ENCODE assay signal across 1 cellular context in the genomic region with DNA sequence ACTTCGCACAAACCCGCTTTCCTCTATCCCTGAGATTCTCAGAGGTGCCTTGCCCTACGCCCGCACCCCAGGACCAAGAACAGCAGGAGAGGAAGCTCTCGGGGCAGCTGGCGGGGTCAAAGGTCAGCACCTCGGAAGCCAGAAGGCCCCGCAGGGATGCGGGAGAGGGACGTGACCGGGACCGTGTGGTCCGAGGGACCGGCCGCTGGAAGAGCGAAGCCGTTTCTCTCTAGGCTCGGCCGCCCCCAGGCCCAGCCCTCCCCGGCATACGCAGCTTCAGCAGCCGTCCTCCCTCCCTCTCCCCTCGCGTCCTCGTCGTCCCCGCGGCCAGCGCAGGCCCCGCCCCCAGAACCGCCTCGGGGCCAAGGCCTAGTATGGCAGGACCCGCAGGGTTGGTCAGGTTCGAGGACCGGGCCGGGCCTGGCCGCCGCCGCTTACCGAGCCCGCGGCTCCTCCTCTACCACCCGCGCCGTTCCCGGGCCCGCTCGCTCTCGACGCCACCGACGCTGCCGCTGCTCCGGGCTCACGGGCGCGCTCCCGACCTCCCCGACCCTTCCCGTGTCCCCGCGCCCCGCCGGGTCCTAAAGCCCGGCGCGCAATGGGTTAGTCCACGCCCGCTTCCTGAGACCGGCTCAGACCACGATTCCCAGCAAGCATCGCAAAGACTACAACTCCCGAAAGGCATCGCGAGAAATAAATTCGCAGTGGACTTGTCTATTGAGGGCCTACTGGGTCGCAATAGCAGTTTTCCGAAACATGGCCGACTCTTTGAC.
A peak's percentile ranks its signal among the peaks of the same experiment; 100 is the strongest.
TF ChIP-seq lines count a peak whose summit lies in the region.

A gene with protein sequence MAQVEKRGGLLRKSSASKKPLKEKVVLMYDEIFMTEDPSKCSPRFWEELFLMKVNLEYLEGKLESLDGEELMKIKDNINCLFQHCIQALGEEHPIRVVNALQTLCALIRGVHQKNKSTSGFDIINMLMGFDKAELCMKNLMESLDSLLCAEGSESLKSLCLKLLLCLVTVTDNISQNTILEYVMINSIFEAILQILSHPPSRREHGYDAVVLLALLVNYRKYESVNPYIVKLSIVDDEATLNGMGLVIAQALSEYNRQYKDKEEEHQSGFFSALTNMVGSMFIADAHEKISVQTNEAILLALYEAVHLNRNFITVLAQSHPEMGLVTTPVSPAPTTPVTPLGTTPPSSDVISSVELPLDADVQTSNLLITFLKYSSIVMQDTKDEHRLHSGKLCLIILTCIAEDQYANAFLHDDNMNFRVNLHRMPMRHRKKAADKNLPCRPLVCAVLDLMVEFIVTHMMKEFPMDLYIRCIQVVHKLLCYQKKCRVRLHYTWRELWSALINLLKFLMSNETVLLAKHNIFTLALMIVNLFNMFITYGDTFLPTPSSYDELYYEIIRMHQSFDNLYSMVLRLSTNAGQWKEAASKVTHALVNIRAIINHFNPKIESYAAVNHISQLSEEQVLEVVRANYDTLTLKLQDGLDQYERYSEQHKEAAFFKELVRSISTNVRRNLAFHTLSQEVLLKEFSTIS (minus strand): TSS at position 527 of the 773 bp plus-strand sequence. CDS start 16,059 bp downstream, outside the sequence.

TF ChIP-seq in HepG2, 621 proteins besides CTCF, POLR2A, EP300 and RAD21 (continued from another document and continues in another):
- TF ChIP-seq, protein P1, sequence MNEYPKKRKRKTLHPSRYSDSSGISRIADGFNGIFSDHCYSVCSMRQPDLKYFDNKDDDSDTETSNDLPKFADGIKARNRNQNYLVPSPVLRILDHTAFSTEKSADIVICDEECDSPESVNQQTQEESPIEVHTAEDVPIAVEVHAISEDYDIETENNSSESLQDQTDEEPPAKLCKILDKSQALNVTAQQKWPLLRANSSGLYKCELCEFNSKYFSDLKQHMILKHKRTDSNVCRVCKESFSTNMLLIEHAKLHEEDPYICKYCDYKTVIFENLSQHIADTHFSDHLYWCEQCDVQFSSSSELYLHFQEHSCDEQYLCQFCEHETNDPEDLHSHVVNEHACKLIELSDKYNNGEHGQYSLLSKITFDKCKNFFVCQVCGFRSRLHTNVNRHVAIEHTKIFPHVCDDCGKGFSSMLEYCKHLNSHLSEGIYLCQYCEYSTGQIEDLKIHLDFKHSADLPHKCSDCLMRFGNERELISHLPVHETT (CRISPR knock-in tag; conservative IDR thresholded peaks at IDR 0.05), result peak; percentile 97
- TF ChIP-seq ZNF761 (CRISPR knock-in tag; conservative IDR thresholded peaks at IDR 0.05), result peak; percentile 86; the same call in 1 of the 2 replicates
- TF ChIP-seq ZNF614 (CRISPR knock-in tag; IDR thresholded peaks at IDR 0.05; ENCODE audit: borderline replicate concordance), result peak; percentile 91; the same call in 1 of the 2 replicates
- TF ChIP-seq, protein P2, sequence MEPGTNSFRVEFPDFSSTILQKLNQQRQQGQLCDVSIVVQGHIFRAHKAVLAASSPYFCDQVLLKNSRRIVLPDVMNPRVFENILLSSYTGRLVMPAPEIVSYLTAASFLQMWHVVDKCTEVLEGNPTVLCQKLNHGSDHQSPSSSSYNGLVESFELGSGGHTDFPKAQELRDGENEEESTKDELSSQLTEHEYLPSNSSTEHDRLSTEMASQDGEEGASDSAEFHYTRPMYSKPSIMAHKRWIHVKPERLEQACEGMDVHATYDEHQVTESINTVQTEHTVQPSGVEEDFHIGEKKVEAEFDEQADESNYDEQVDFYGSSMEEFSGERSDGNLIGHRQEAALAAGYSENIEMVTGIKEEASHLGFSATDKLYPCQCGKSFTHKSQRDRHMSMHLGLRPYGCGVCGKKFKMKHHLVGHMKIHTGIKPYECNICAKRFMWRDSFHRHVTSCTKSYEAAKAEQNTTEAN (CRISPR knock-in tag; conservative IDR thresholded peaks at IDR 0.05), result peak; percentile 84
- TF ChIP-seq, protein P3, sequence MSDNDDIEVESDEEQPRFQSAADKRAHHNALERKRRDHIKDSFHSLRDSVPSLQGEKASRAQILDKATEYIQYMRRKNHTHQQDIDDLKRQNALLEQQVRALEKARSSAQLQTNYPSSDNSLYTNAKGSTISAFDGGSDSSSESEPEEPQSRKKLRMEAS (IDR thresholded peaks at IDR 0.05), result peak; percentile 87
- TF ChIP-seq RXRB (CRISPR knock-in tag; IDR thresholded peaks at IDR 0.05; ENCODE audit: borderline replicate concordance), result peak; percentile 62; the same call in 1 of the 2 replicates
- TF ChIP-seq, protein P4, sequence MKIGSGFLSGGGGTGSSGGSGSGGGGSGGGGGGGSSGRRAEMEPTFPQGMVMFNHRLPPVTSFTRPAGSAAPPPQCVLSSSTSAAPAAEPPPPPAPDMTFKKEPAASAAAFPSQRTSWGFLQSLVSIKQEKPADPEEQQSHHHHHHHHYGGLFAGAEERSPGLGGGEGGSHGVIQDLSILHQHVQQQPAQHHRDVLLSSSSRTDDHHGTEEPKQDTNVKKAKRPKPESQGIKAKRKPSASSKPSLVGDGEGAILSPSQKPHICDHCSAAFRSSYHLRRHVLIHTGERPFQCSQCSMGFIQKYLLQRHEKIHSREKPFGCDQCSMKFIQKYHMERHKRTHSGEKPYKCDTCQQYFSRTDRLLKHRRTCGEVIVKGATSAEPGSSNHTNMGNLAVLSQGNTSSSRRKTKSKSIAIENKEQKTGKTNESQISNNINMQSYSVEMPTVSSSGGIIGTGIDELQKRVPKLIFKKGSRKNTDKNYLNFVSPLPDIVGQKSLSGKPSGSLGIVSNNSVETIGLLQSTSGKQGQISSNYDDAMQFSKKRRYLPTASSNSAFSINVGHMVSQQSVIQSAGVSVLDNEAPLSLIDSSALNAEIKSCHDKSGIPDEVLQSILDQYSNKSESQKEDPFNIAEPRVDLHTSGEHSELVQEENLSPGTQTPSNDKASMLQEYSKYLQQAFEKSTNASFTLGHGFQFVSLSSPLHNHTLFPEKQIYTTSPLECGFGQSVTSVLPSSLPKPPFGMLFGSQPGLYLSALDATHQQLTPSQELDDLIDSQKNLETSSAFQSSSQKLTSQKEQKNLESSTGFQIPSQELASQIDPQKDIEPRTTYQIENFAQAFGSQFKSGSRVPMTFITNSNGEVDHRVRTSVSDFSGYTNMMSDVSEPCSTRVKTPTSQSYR (CRISPR knock-in tag; IDR thresholded peaks at IDR 0.05; ENCODE audit: borderline replicate concordance), result no peak
- TF ChIP-seq, protein P5, sequence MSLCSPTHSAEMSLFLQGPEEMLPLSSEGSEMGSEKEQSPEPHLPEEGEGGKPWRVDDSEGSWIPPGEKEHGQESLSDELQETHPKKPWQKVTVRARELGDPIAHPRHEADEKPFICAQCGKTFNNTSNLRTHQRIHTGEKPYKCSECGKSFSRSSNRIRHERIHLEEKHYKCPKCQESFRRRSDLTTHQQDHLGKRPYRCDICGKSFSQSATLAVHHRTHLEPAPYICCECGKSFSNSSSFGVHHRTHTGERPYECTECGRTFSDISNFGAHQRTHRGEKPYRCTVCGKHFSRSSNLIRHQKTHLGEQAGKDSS (CRISPR knock-in tag; IDR thresholded peaks at IDR 0.05; ENCODE audit: borderline replicate concordance, low read depth), result 0 out of 2 replicates have a peak, but pooled peaks have one; percentile 88
- no peak for TF ChIP-seq LCORL (IDR thresholded peaks at IDR 0.05)
- TF ChIP-seq LCORL (CRISPR knock-in tag; IDR thresholded peaks at IDR 0.05), result peak; percentile 33
- TF ChIP-seq RORA (CRISPR knock-in tag; IDR thresholded peaks at IDR 0.05), result no peak
- TF ChIP-seq THYN1 (CRISPR knock-in tag; IDR thresholded peaks at IDR 0.05; ENCODE audit: borderline replicate concordance, low read depth), result no peak; the same call in 1 of the 2 replicates
- TF ChIP-seq, protein P6, sequence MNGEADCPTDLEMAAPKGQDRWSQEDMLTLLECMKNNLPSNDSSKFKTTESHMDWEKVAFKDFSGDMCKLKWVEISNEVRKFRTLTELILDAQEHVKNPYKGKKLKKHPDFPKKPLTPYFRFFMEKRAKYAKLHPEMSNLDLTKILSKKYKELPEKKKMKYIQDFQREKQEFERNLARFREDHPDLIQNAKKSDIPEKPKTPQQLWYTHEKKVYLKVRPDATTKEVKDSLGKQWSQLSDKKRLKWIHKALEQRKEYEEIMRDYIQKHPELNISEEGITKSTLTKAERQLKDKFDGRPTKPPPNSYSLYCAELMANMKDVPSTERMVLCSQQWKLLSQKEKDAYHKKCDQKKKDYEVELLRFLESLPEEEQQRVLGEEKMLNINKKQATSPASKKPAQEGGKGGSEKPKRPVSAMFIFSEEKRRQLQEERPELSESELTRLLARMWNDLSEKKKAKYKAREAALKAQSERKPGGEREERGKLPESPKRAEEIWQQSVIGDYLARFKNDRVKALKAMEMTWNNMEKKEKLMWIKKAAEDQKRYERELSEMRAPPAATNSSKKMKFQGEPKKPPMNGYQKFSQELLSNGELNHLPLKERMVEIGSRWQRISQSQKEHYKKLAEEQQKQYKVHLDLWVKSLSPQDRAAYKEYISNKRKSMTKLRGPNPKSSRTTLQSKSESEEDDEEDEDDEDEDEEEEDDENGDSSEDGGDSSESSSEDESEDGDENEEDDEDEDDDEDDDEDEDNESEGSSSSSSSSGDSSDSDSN (CRISPR knock-in tag; IDR thresholded peaks at IDR 0.05), result peak; percentile 87
- TF ChIP-seq MTF1 (CRISPR knock-in tag; IDR thresholded peaks at IDR 0.05), result no peak
- TF ChIP-seq, protein P7, sequence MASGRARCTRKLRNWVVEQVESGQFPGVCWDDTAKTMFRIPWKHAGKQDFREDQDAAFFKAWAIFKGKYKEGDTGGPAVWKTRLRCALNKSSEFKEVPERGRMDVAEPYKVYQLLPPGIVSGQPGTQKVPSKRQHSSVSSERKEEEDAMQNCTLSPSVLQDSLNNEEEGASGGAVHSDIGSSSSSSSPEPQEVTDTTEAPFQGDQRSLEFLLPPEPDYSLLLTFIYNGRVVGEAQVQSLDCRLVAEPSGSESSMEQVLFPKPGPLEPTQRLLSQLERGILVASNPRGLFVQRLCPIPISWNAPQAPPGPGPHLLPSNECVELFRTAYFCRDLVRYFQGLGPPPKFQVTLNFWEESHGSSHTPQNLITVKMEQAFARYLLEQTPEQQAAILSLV (CRISPR knock-in tag; IDR thresholded peaks at IDR 0.05; ENCODE audit: borderline replicate concordance), result peak; percentile 60; the same call in 1 of the 2 replicates
- TF ChIP-seq NFIC (IDR thresholded peaks at IDR 0.05; ENCODE audit: low read length), result no peak
- TF ChIP-seq, protein P8, sequence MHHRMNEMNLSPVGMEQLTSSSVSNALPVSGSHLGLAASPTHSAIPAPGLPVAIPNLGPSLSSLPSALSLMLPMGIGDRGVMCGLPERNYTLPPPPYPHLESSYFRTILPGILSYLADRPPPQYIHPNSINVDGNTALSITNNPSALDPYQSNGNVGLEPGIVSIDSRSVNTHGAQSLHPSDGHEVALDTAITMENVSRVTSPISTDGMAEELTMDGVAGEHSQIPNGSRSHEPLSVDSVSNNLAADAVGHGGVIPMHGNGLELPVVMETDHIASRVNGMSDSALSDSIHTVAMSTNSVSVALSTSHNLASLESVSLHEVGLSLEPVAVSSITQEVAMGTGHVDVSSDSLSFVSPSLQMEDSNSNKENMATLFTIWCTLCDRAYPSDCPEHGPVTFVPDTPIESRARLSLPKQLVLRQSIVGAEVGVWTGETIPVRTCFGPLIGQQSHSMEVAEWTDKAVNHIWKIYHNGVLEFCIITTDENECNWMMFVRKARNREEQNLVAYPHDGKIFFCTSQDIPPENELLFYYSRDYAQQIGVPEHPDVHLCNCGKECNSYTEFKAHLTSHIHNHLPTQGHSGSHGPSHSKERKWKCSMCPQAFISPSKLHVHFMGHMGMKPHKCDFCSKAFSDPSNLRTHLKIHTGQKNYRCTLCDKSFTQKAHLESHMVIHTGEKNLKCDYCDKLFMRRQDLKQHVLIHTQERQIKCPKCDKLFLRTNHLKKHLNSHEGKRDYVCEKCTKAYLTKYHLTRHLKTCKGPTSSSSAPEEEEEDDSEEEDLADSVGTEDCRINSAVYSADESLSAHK (CRISPR knock-in tag; IDR thresholded peaks at IDR 0.05; ENCODE audit: borderline replicate concordance), result no peak
- peak; percentile 46; the same call in 1 of the 2 replicates for TF ChIP-seq ATF7-NPFF (CRISPR knock-in tag; IDR thresholded peaks at IDR 0.05; ENCODE audit: low read depth)
- TF ChIP-seq ZNF792 (CRISPR knock-in tag; IDR thresholded peaks at IDR 0.05), result no peak; the same call in 1 of the 2 replicates
- no peak for TF ChIP-seq MAFG (CRISPR knock-in tag; IDR thresholded peaks at IDR 0.05)
- TF ChIP-seq FOXK2 (IDR thresholded peaks at IDR 0.05), result no peak
- no peak for TF ChIP-seq NFYB (CRISPR knock-in tag; IDR thresholded peaks at IDR 0.05)
- TF ChIP-seq NFATC3 (CRISPR knock-in tag; IDR thresholded peaks at IDR 0.05), result no peak
- no peak for TF ChIP-seq KDM4B (CRISPR knock-in tag; IDR thresholded peaks at IDR 0.05)
- no peak for TF ChIP-seq HMG20B (CRISPR knock-in tag; conservative IDR thresholded peaks at IDR 0.05)
- no peak for TF ChIP-seq ZNF484 (CRISPR knock-in tag; IDR thresholded peaks at IDR 0.05; ENCODE audit: borderline replicate concordance, low read depth)
- 0 out of 2 replicates have a peak, but pooled peaks have one; percentile 4 for TF ChIP-seq MAFF (IDR thresholded peaks at IDR 0.05; ENCODE audit: low read depth, low read length)
- peak; percentile 73 for TF ChIP-seq KMT2A (CRISPR knock-in tag; IDR thresholded peaks at IDR 0.05)
- peak; percentile 82; the same call in 1 of the 2 replicates for TF ChIP-seq ZMAT3 (CRISPR knock-in tag; conservative IDR thresholded peaks at IDR 0.05)
- TF ChIP-seq SMARCE1 (IDR thresholded peaks at IDR 0.05; ENCODE audit: borderline replicate concordance), result no peak
- TF ChIP-seq, protein P9, sequence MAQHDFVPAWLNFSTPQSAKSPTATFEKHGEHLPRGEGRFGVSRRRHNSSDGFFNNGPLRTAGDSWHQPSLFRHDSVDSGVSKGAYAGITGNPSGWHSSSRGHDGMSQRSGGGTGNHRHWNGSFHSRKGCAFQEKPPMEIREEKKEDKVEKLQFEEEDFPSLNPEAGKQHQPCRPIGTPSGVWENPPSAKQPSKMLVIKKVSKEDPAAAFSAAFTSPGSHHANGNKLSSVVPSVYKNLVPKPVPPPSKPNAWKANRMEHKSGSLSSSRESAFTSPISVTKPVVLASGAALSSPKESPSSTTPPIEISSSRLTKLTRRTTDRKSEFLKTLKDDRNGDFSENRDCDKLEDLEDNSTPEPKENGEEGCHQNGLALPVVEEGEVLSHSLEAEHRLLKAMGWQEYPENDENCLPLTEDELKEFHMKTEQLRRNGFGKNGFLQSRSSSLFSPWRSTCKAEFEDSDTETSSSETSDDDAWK (CRISPR knock-in tag; IDR thresholded peaks at IDR 0.05), result no peak
- TF ChIP-seq, protein P10, sequence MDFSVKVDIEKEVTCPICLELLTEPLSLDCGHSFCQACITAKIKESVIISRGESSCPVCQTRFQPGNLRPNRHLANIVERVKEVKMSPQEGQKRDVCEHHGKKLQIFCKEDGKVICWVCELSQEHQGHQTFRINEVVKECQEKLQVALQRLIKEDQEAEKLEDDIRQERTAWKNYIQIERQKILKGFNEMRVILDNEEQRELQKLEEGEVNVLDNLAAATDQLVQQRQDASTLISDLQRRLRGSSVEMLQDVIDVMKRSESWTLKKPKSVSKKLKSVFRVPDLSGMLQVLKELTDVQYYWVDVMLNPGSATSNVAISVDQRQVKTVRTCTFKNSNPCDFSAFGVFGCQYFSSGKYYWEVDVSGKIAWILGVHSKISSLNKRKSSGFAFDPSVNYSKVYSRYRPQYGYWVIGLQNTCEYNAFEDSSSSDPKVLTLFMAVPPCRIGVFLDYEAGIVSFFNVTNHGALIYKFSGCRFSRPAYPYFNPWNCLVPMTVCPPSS (IDR thresholded peaks at IDR 0.05), result no peak
- peak; percentile 72; the same call in 1 of the 2 replicates for TF ChIP-seq ZNF543 (CRISPR knock-in tag; IDR thresholded peaks at IDR 0.05)
- peak; percentile 84 for TF ChIP-seq MTA1 (CRISPR knock-in tag; IDR thresholded peaks at IDR 0.05; ENCODE audit: borderline replicate concordance)
- no peak for TF ChIP-seq ZNF432 (CRISPR knock-in tag; IDR thresholded peaks at IDR 0.05; ENCODE audit: borderline replicate concordance)
